In the genomic region with DNA sequence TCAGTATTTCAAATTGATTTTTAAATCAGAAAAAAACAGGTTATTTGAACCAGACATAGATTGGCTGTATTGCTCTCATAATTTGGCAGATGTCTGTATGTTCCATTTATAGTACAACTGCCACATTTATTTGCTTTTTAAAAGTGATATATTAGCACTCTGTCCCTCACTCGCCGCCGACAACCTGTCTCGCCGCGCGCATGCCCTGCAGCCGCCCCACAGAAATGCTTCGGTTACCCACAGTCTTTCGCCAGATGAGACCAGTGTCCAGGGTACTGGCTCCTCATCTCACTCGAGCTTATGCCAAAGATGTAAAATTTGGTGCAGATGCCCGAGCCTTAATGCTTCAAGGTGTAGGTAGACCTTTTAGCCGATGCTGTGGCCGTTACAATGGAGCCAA, we compare ENCODE assay signal across 26 cellular contexts.
"Had no signal": no experiment of that assay in that cellular context is flagged by ENCODE, and none has a peak within 500 bp of the region (broad histone marks: within the 10 kb centered on the region; RNA-seq: fewer than 3 reads in every experiment).

No MANE protein-coding gene starts in this region.

- H3K36me3 ChIP-seq: stomach, suprapubic skin, thoracic aorta, thyroid gland, tibial artery, tibial nerve, transverse colon, upper lobe of left lung, upper lobe of right lung, uterus, vagina had no signal

- H3K27me3 ChIP-seq: stomach, suprapubic skin, testis, thyroid gland, tibial artery, tibial nerve, transverse colon, upper lobe of left lung, upper lobe of right lung, uterus, vagina had no signal

- ATAC-seq: stimulated activated effector memory CD8-positive, alpha-beta T cell treated with anti-CD3 and anti-CD28 coated beads, Interleukin-12 subunit alpha, Interleukin-12 subunit beta, amount 100 ng/mL, for 72 hours; stimulated activated memory B cell treated with anti-CD40 and anti-IgM and Interleukin-4, amounts not matched to agents 10 μg/mL and 1 μg/mL and 100 μg/mL, for 72 hours; stimulated activated naive B cell treated with anti-CD40 and anti-IgM and Interleukin-4, amounts not matched to agents 10 μg/mL and 1 μg/mL and 100 μg/mL, for 72 hours; stimulated activated naive CD8-positive, alpha-beta T cell treated with anti-CD3 and anti-CD28 coated beads, Interleukin-15, amount 100 ng/mL, for 72 hours; stimulated activated naive CD8-positive, alpha-beta T cell treated with anti-CD3 and anti-CD28 coated beads, Interleukin-15, Interleukin-2, amounts not matched to agents 100 U/mL and 50 U/mL, for 24 hours; upper lobe of right lung had no signal

- DNase-seq: stimulated activated CD4-positive, alpha-beta T cell treated with anti-CD3 and anti-CD28 coated beads, Interleukin-2, amount 100 ng/mL, for 48 hours; stimulated activated CD4-positive, alpha-beta T cell treated with anti-CD3 and anti-CD28 coated beads, Interleukin-4, amount 100 ng/mL, for 1 hour; stimulated activated CD4-positive, alpha-beta T cell treated with anti-CD3 and anti-CD28 coated beads, Interleukin-4, amount 100 ng/mL, for 24 hours; stimulated activated CD4-positive, alpha-beta T cell treated with anti-CD3 and anti-CD28 coated beads, Interleukin-4, amount 100 ng/mL, for 4 hours; stimulated activated CD8-positive, alpha-beta memory T cell treated with anti-CD3 and anti-CD28 coated beads, Interleukin-4, amount 100 ng/mL, for 48 hours; stimulated activated naive B cell treated with anti-CD40 and anti-IgM and Interleukin-4, amounts not matched to agents 10 μg/mL and 1 μg/mL and 100 μg/mL, for 72 hours; stimulated activated naive CD4-positive, alpha-beta T cell; stimulated activated naive CD4-positive, alpha-beta T cell treated with Interleukin-2 at 50 U/mL for 16 hours; stimulated activated naive CD8-positive, alpha-beta T cell treated with anti-CD3 and anti-CD28 coated beads, Interleukin-15, amount 100 ng/mL, for 72 hours; stimulated activated naive CD8-positive, alpha-beta T cell treated with anti-CD3 and anti-CD28 coated beads, Interleukin-15, Interleukin-2, amounts not matched to agents 100 U/mL and 50 U/mL, for 24 hours; stomach; substantia nigra; testis; thyroid gland; tibial artery; transverse colon; trophoblast cell; upper lobe of right lung; uterus had no signal

- H3K4me1 ChIP-seq: stomach, suprapubic skin, testis, thyroid gland, tibial artery, tibial nerve, transverse colon, upper lobe of left lung, upper lobe of right lung, uterus, vagina had no signal

- H3K27ac ChIP-seq: stomach, suprapubic skin, testis, thoracic aorta, thyroid gland, tibial artery, tibial nerve, transverse colon, upper lobe of left lung, upper lobe of right lung, uterus, vagina had no signal

- H3K9me3 ChIP-seq: stomach, suprapubic skin, testis, thoracic aorta, thyroid gland, tibial artery, tibial nerve, transverse colon, upper lobe of left lung, upper lobe of right lung, uterus, vagina had no signal

- H3K4me3 ChIP-seq: stomach, suprapubic skin, testis, thoracic aorta, thyroid gland, tibial artery, tibial nerve, transverse colon, upper lobe of left lung, upper lobe of right lung, uterus, vagina had no signal
